In the genomic region with DNA sequence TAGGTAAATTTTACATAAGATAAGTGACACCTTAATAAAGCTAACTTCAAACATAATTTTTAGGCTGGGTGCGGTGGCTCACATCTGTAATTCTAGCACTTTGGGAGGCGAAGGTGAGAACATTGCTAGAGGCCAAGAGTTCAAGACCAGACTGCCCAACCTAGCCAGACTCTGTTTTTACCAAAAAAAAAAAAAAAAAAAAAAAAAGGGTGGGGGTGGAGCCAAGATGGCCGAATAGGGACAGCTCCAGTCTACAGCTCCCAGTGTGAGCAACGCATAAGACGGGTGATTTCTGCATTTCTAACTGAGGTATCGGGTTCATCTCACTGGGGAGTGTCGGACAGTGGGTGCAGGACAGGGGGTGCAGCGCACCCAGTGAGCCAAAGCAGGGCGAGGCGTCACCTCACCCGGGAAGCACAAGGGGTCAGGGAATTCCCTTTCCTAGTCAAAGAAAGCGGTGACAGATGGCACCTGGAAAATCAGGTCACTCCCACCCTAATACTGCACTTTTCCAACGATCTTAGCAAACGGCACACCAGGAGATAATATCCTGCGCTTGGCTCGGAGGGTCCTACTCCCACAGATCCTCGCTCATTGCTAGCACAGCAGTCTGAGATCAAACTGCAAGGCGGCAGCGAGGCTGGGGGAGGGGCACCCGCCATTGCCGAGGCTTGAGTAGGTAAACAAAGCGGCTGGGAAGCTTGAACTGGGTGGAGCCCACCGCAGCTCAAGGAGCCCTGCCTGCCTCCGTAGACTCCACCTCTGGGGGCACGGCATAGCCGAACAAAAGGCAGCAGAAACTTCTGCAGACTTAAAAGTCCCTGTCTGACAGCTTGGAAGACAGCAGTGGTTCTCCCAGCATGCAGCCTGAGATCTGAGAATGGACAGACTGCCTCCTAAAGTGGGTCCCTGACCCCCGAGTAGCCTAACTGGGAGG, we compare ENCODE assay signal across 8 cellular contexts. TPM values are rescaled to one million over a fixed set of nuclear protein-coding genes. Genes with fewer than 3 reads are reported as not detected.
DNase-seq lines count a peak whose midpoint lies in the region; ATAC-seq and TF ChIP-seq lines count a peak whose summit lies in the region.
"Not testable (repeated sequence)": the region's sequence is repeated elsewhere in the genome, so short reads cannot be mapped to it uniquely, and the experiment has no call there.

No MANE protein-coding gene starts in this region.

- not testable (repeated sequence) for ATAC-seq in IMR-90 (ENCODE audit: low read depth)

- H2BK20ac ChIP-seq in IMR-90 (ENCODE audit: low read depth, low read length), result not testable (repeated sequence)

- dilution Hi-C loops in IMR-90 (cut with HindIII; ENCODE audit: low sequenced_read_pairs, unreplicated experiment), result not testable (repeated sequence)

- H3K56ac ChIP-seq in IMR-90 (ENCODE audit: extremely low read depth, insufficient read depth, low read length), result not testable (repeated sequence)

- not testable (repeated sequence) for H2AFZ ChIP-seq in IMR-90 (replicated peaks; ENCODE audit: low read length, poor library complexity)

- H4K5ac ChIP-seq in IMR-90 (ENCODE audit: low read depth, low read length), result not testable (repeated sequence)

- not testable (repeated sequence) for H2AK5ac ChIP-seq in IMR-90 (ENCODE audit: low read depth, low read length)

- not testable (repeated sequence) for H2BK15ac ChIP-seq in IMR-90 (ENCODE audit: low read depth, low read length)

- not testable (repeated sequence) for H3K27me3 ChIP-seq in IMR-90 (ENCODE audit: control insufficient read depth, insufficient read depth, low read length); left ventricle myocardium inferior (ENCODE audit: low read depth); mucosa of rectum (ENCODE audit: control insufficient read depth in 2 of 2, insufficient read depth in 2 of 2, low read length in 2 of 2); spleen (replicated peaks in 1 of 7)

- POLR2A ChIA-PET in IMR-90 (lab: Charles Lee; ENCODE audit: unreplicated experiment); RWPE1 (lab: Yijun Ruan, JAX; ENCODE audit: low non-redundant PET): not testable (repeated sequence)

- H3K4me2 ChIP-seq in IMR-90 (ENCODE audit: low read depth, low read length), result peak overlapping the region; percentile 72

- H3K9me3 ChIP-seq in IMR-90 (ENCODE audit: control insufficient read depth, insufficient read depth, low read length); left ventricle myocardium inferior (replicated peaks); mucosa of rectum (ENCODE audit: control insufficient read depth in 2 of 2, low read length in 2 of 2); spleen: not testable (repeated sequence)

- not testable (repeated sequence) for H3K27ac ChIP-seq in IMR-90 (ENCODE audit: insufficient read depth, low read length)
- H3K27ac ChIP-seq in RWPE1, result peak overlapping the region; percentile 66
- peak overlapping the region; percentile 76 for H3K27ac ChIP-seq in left ventricle myocardium inferior (replicated peaks)
- H3K27ac ChIP-seq in mucosa of rectum (ENCODE audit: low read depth in 2 of 2, low read length in 2 of 2), result peak overlapping the region in 1 of 2 donors; percentile 4
- H3K27ac ChIP-seq in spleen, result peak overlapping the region in 2 of 8 donors; percentile 13 to 18

- H3K4me1 ChIP-seq in IMR-90 (ENCODE audit: control insufficient read depth, insufficient read depth, low read length); mucosa of rectum (ENCODE audit: control insufficient read depth in 2 of 2, insufficient read depth in 2 of 2, low read length in 2 of 2): not testable (repeated sequence)
- H3K4me1 ChIP-seq in left ventricle myocardium inferior, result peaks cover 23% of the 10 kb centered on the region
- H3K4me1 ChIP-seq in spleen, result peaks cover 0 to 15% (median 12%) of the 10 kb centered on the region in 6 donors

- not testable (repeated sequence) for H2AK9ac ChIP-seq in IMR-90 (replicated peaks; ENCODE audit: low read depth, low read length, poor library complexity)

- H2BK120ac ChIP-seq in IMR-90 (ENCODE audit: low read depth, low read length), result not testable (repeated sequence)

- H3K23ac ChIP-seq in IMR-90 (ENCODE audit: low read depth, low read length), result not testable (repeated sequence)

- not testable (repeated sequence) for H3K14ac ChIP-seq in IMR-90 (replicated peaks; ENCODE audit: low read depth, low read length)

- H4K20me1 ChIP-seq in IMR-90 (ENCODE audit: insufficient read depth, low read length), result not testable (repeated sequence)

- H3K9ac ChIP-seq in IMR-90 (ENCODE audit: low read depth, low read length), result peak overlapping the region; percentile 64
- peak overlapping the region; percentile 38 to 59 for H3K9ac ChIP-seq in mucosa of rectum (ENCODE audit: low read depth in 1 of 2, low read length in 2 of 2)

- intact Hi-C loops in IMR-90 (cut with micrococcal nuclease); left ventricle myocardium inferior (cut with micrococcal nuclease); spleen (cut with DNase I; ENCODE audit: low total_unique reads): not testable (repeated sequence)

- H4K8ac ChIP-seq in IMR-90 (ENCODE audit: low read depth in 2 of 2, low read length in 2 of 2), result not testable (repeated sequence)

- H3K4me3 ChIP-seq in AG10803 (ENCODE audit: low read length) (peak overlapping the region; percentile 58), IMR-90 (ENCODE audit: insufficient read depth, low read depth, low read length) (peak overlapping the region; percentile 16; the same call in 1 of the 2 replicates), choroid plexus epithelial cell (ENCODE audit: low read depth, low read length) (peak overlapping the region; percentile 60), left ventricle myocardium inferior (peak overlapping the region; percentile 72), mucosa of rectum (ENCODE audit: low read length in 2 of 2) (peak overlapping the region; percentile 65 to 73), spleen (peak overlapping the region in 7 of 8 donors; percentile 8 to 63 (median 22))

- not testable (repeated sequence) for H3K18ac ChIP-seq in IMR-90 (ENCODE audit: low read depth, low read length)

- H3K79me1 ChIP-seq in IMR-90 (ENCODE audit: low read depth in 1 of 2, low read length in 2 of 2), result not testable (repeated sequence)

- not testable (repeated sequence) for DNase-seq in AG10803 (ENCODE audit: low read depth); IMR-90; RWPE1 (ENCODE audit: low spot score); spleen
- peak; percentile 37 to 48 for DNase-seq in activated T-cell treated with anti-CD3 and anti-CD28 coated beads, Interleukin-2, amount 50 U/mL, for 48 hours
- DNase-seq in choroid plexus epithelial cell (ENCODE audit: low read depth) (peak; percentile 59), left ventricle myocardium inferior (peak; percentile 27)

- H4K91ac ChIP-seq in IMR-90 (ENCODE audit: insufficient read depth, low read depth, low read length), result not testable (repeated sequence)

- H2BK5ac ChIP-seq in IMR-90 (ENCODE audit: low read depth, low read length, poor library complexity, severe bottlenecking), result not testable (repeated sequence)

- 55% methylated on average over 17 of the region's 27 CpGs; no CpG with 5 or more reads in 1 of the 2 experiments for WGBS in IMR-90 (ENCODE audit: extremely low coverage in 2 of 2, insufficient read length in 1 of 2), 2 experiments
- 62 to 75% (median 66%) methylated on average over 22 to 27 of the region's 27 CpGs for WGBS in spleen, 5 donors

- not testable (repeated sequence) for H3K9me1 ChIP-seq in IMR-90 (ENCODE audit: insufficient read depth, low read length)

- TF ChIP-seq CTCF in AG10803 (conservative IDR thresholded peaks at IDR 0.05; ENCODE audit: low read length); IMR-90 (conservative IDR thresholded peaks at IDR 0.05; ENCODE audit: low read depth, low read length); RWPE1 (conservative IDR thresholded peaks at IDR 0.05; ENCODE audit: low read depth); choroid plexus epithelial cell (conservative IDR thresholded peaks at IDR 0.05; ENCODE audit: low read depth, low read length); left ventricle myocardium inferior (IDR thresholded peaks at IDR 0.05; ENCODE audit: borderline replicate concordance); spleen (IDR thresholded peaks at IDR 0.05 in 8 of 11, conservative IDR thresholded peaks at IDR 0.05 in 3 of 11): not testable (repeated sequence)

- TF ChIP-seq RAD21 in IMR-90 (IDR thresholded peaks at IDR 0.05; ENCODE audit: low read length), result not testable (repeated sequence)

- in situ Hi-C loops in IMR-90 (cut with MboI; ENCODE audit: low sequenced_read_pairs), result not testable (repeated sequence)

- not testable (repeated sequence) for BruUV-seq in IMR-90 (replicated peaks; lab: Mats Ljungman, UMichigan)

- not testable (repeated sequence) for H3K36me3 ChIP-seq in IMR-90 (ENCODE audit: control insufficient read depth, insufficient read depth, low read length); left ventricle myocardium inferior; mucosa of rectum (ENCODE audit: control insufficient read depth in 2 of 2, insufficient read depth in 2 of 2, low read length in 2 of 2); spleen

- CTCF ChIA-PET in IMR-90 (lab: Yijun Ruan, JAX), result interaction anchor here (0.6 kb wide), 1 partner anchor 48 kb away, joined by 4 read pairs; no protein-coding TSS in a partner anchor
- CTCF ChIA-PET in RWPE1 (lab: Yijun Ruan, JAX), result interaction anchor here (0.6 kb wide), 1 partner anchor 32 kb away, joined by 5 read pairs; no protein-coding TSS in a partner anchor

- TF ChIP-seq POLR2A in IMR-90 (IDR thresholded peaks at IDR 0.05; ENCODE audit: low read depth, low read length); spleen (IDR thresholded peaks at IDR 0.05): not testable (repeated sequence)

- H3K4ac ChIP-seq in IMR-90 (ENCODE audit: low read depth, low read length), result not testable (repeated sequence)

RNA-seq across cellular contexts. Expression of a gene that starts 32.2 kb away (rescaled TPM):
- 0.54 and 0.56 TPM in 2 replicates for total RNA-seq in IMR-90 (2012; rRNA removed)
- 0.50 and 0.74 TPM in 2 replicates for polyA plus RNA-seq in IMR-90 (2012; rRNA removed)
- polyA plus RNA-seq in IMR-90 (2012; cell fraction: cytosol; rRNA removed), result 0.24 and 0.49 TPM in 2 replicates
- polyA plus RNA-seq in IMR-90 (2012; cell fraction: nucleus; rRNA removed; ENCODE audit: low replicate concordance), result 0.18 and 0.71 TPM in 2 replicates
- 1.7 TPM for total RNA-seq in left ventricle myocardium inferior
- total RNA-seq in spleen, result 10 to 100 TPM; 11.2 to 23.3 (median 21.2) TPM
- polyA plus RNA-seq in spleen, result 10 to 100 TPM; 12.1 to 21.2 (median 14.4) TPM

Comparison
In these comparisons a context has a peak if more than half of its experiments do, and no peak if none do; other contexts are left out.
1. H3K4me3 ChIP-seq: peak in every context shown above with its lines; median percentile 72 in left ventricle myocardium inferior; 69 in mucosa of rectum; 60 in choroid plexus epithelial cell; 58 in AG10803; 22 in spleen; 16 in IMR-90.